Comparison of ENCODE assay signal across 19 cellular contexts in the genomic region with DNA sequence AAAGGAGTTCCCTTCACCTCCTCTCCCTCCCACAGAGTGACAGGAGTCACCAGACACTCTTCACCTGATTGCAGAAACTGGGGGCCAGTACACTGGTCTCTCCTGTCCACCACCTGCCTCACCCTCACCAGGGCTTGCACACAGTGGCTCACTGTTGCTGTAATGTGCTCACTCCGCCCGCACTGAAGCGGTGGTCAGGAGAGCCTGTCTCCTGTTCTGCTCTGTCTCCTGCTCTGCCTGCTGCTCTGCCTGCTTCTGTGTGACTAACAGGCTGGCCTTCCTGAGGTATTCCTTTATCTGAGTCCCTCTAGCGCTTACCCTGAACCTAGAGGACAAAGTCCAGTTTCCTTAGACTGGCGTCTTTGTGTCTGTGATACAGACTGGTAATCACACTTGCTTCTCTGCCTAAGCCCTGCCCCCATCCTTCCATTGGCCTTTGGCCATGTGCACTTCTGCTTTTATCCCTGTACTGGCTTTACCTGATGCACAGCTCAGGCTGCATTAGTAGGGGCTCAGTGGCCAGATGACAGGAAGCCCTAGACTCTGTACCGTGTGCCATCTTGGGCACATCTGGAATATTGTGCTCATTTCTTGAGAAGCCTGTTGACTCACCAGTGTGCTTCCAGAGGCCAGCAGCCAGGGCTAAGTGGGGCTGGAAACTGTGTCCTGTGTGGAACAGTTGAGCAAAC. TPM values are rescaled to one million over a fixed set of nuclear protein-coding genes. Genes with fewer than 3 reads are reported as not detected.
DNase-seq lines count a peak whose midpoint lies in the region; ATAC-seq, FAIRE-seq and TF ChIP-seq lines count a peak whose summit lies in the region.
"Had no signal": no experiment of that assay in that cellular context is flagged by ENCODE, and none has a peak within 500 bp of the region (broad histone marks: within the 10 kb centered on the region; RNA-seq: fewer than 3 reads in every experiment).

No MANE protein-coding gene starts in this region.

- peak; percentile 87 for FAIRE-seq in RCC 7860 (lab: Jason Lieb, UNC)
- FAIRE-seq: D721Med, TTC549 had no signal

- peak overlapping the region; percentile 52 for H3K4me2 ChIP-seq in hepatocyte

- TF ChIP-seq CTCF in hepatocyte (IDR thresholded peaks at IDR 0.05; ENCODE audit: poor library complexity) (no peak), lower leg skin (IDR thresholded peaks at IDR 0.05) (no peak)

- no peak for TF ChIP-seq POLR2A in lower leg skin (IDR thresholded peaks at IDR 0.05)

- H3K4me3 ChIP-seq in hepatocyte (no peak overlapping the region), lower leg skin (ENCODE audit: low read depth, poor library complexity, severe bottlenecking) (no peak overlapping the region)
- H3K4me3 ChIP-seq: spleen, suprapubic skin had no signal

- H3K4me1 Mint-ChIP-seq in activated naive CD4-positive, alpha-beta T cell treated with anti-CD3 and anti-CD28 coated beads for 36 hours (ENCODE audit: low read depth): no peaks in the 10 kb centered on the region
- no peaks in the 10 kb centered on the region for H3K4me1 Mint-ChIP-seq in stimulated activated effector memory CD8-positive, alpha-beta T cell treated with anti-CD3 and anti-CD28 coated beads, Interleukin-12 subunit alpha, Interleukin-12 subunit beta, amount 100 ng/mL, for 72 hours
- H3K4me1 Mint-ChIP-seq: activated CD8-positive, alpha-beta memory T cell treated with anti-CD3 and anti-CD28 coated beads, Interleukin-2, amount 10 ng/mL, durations not matched to agents 7 days and 5 days; memory B cell had no signal

- no peaks in the 10 kb centered on the region for H4K20me1 ChIP-seq in hepatocyte (ENCODE audit: insufficient read depth, poor library complexity, severe bottlenecking)

- H3K27ac ChIP-seq in hepatocyte: peak overlapping the region; percentile 91
- H3K27ac ChIP-seq: spleen, suprapubic skin had no signal

- H3K9me2 ChIP-seq in hepatocyte (replicated peaks; ENCODE audit: insufficient read depth): no peaks in the 10 kb centered on the region

- intact Hi-C loops in activated naive CD4-positive, alpha-beta T cell treated with anti-CD3 and anti-CD28 coated beads for 36 hours (cut with micrococcal nuclease): no loop called here
- intact Hi-C loops in lower leg skin (cut with DNase I; ENCODE audit: low total_unique reads): no loop called here

- H3K27me3 Mint-ChIP-seq in activated naive CD4-positive, alpha-beta T cell treated with anti-CD3 and anti-CD28 coated beads for 36 hours (ENCODE audit: low read depth): no peaks in the 10 kb centered on the region
- H3K27me3 Mint-ChIP-seq: activated CD8-positive, alpha-beta memory T cell treated with anti-CD3 and anti-CD28 coated beads, Interleukin-2, amount 10 ng/mL, durations not matched to agents 7 days and 5 days; memory B cell had no signal

- no peak overlapping the region for H2AFZ ChIP-seq in hepatocyte

- no peak for DNase-seq in activated naive CD4-positive, alpha-beta T cell treated with anti-CD3 and anti-CD28 coated beads for 36 hours
- no peak for DNase-seq in activated naive CD4-positive, alpha-beta T cell treated with anti-CD3 and anti-CD28 coated beads, Interleukin-2, amount 50 U/mL, for 16 hours
- DNase-seq in RCC 7860 (ENCODE audit: low spot score) (peak; percentile 96), hepatocyte (ENCODE audit: low spot score) (peak; percentile 89), lower leg skin (ENCODE audit: low spot score in 2 of 2) (no peak), UCSD-AML1 (lab: John Stamatoyannopoulos, UW; ENCODE audit: unreplicated experiment) (no peak), HCEC 1CT (no peak)
- no peak for DNase-seq in stimulated activated effector memory CD8-positive, alpha-beta T cell treated with anti-CD3 and anti-CD28 coated beads, Interleukin-12 subunit alpha, Interleukin-12 subunit beta, amount 100 ng/mL, for 72 hours (ENCODE audit: low spot score in 2 of 2)
- DNase-seq: activated CD8-positive, alpha-beta memory T cell treated with anti-CD3 and anti-CD28 coated beads, Interleukin-2, amount 10 ng/mL, durations not matched to agents 7 days and 5 days; cerebellar nuclear complex; GOT3; NCI-H1930; occipital lobe; SHP77; spleen had no signal

- peaks cover 47% of the 10 kb centered on the region for H3K36me3 Mint-ChIP-seq in activated naive CD4-positive, alpha-beta T cell treated with anti-CD3 and anti-CD28 coated beads for 36 hours (ENCODE audit: low read depth)
- peaks cover 100% of the 10 kb centered on the region for H3K36me3 Mint-ChIP-seq in stimulated activated effector memory CD8-positive, alpha-beta T cell treated with anti-CD3 and anti-CD28 coated beads, Interleukin-12 subunit alpha, Interleukin-12 subunit beta, amount 100 ng/mL, for 72 hours

- CTCF ChIA-PET in activated naive CD4-positive, alpha-beta T cell treated with anti-CD3 and anti-CD28 coated beads for 36 hours (lab: Charles Lee): no interaction called here

- H3K27me3 ChIP-seq in hepatocyte: no peaks in the 10 kb centered on the region
- H3K27me3 ChIP-seq: spleen, suprapubic skin had no signal

- H3K9me3 ChIP-seq in hepatocyte (ENCODE audit: low read depth): no peaks in the 10 kb centered on the region
- H3K9me3 ChIP-seq: spleen, suprapubic skin had no signal

- ATAC-seq in stimulated activated effector memory CD8-positive, alpha-beta T cell treated with anti-CD3 and anti-CD28 coated beads, Interleukin-12 subunit alpha, Interleukin-12 subunit beta, amount 100 ng/mL, for 72 hours: no peak
- ATAC-seq: activated CD8-positive, alpha-beta memory T cell treated with anti-CD3 and anti-CD28 coated beads, Interleukin-2, amount 10 ng/mL, durations not matched to agents 7 days and 5 days had no signal

- H3K27ac Mint-ChIP-seq in activated naive CD4-positive, alpha-beta T cell treated with anti-CD3 and anti-CD28 coated beads for 36 hours: peak overlapping the region; percentile 18
- H3K27ac Mint-ChIP-seq in stimulated activated effector memory CD8-positive, alpha-beta T cell treated with anti-CD3 and anti-CD28 coated beads, Interleukin-12 subunit alpha, Interleukin-12 subunit beta, amount 100 ng/mL, for 72 hours: peak overlapping the region; percentile 55
- H3K27ac Mint-ChIP-seq: activated CD8-positive, alpha-beta memory T cell treated with anti-CD3 and anti-CD28 coated beads, Interleukin-2, amount 10 ng/mL, durations not matched to agents 7 days and 5 days; memory B cell had no signal

- 51% methylated on average over 6 of the region's 6 CpGs for WGBS in hepatocyte (ENCODE audit: low lambda C conversion rate, missing lambda C conversion rate)
- 94 to 95% methylated on average over 6 of the region's 6 CpGs for WGBS in lower leg skin, 2 donors

- H3K4me1 ChIP-seq in hepatocyte (ENCODE audit: insufficient read depth): peaks cover 28% of the 10 kb centered on the region
- H3K4me1 ChIP-seq: spleen, suprapubic skin had no signal

- no peaks in the 10 kb centered on the region for H3K79me2 ChIP-seq in hepatocyte

- no peaks in the 10 kb centered on the region for H3K36me3 ChIP-seq in hepatocyte (replicated peaks; ENCODE audit: insufficient read depth, low read depth)

- no peaks in the 10 kb centered on the region for H3K9me3 Mint-ChIP-seq in activated naive CD4-positive, alpha-beta T cell treated with anti-CD3 and anti-CD28 coated beads for 36 hours
- H3K9me3 Mint-ChIP-seq in stimulated activated effector memory CD8-positive, alpha-beta T cell treated with anti-CD3 and anti-CD28 coated beads, Interleukin-12 subunit alpha, Interleukin-12 subunit beta, amount 100 ng/mL, for 72 hours: no peaks in the 10 kb centered on the region
- H3K9me3 Mint-ChIP-seq: memory B cell had no signal

- no peak overlapping the region for H3K4me3 Mint-ChIP-seq in activated naive CD4-positive, alpha-beta T cell treated with anti-CD3 and anti-CD28 coated beads for 36 hours
- H3K4me3 Mint-ChIP-seq in stimulated activated effector memory CD8-positive, alpha-beta T cell treated with anti-CD3 and anti-CD28 coated beads, Interleukin-12 subunit alpha, Interleukin-12 subunit beta, amount 100 ng/mL, for 72 hours: no peak overlapping the region
- H3K4me3 Mint-ChIP-seq: activated CD8-positive, alpha-beta memory T cell treated with anti-CD3 and anti-CD28 coated beads, Interleukin-2, amount 10 ng/mL, durations not matched to agents 7 days and 5 days; memory B cell had no signal

RNA-seq across cellular contexts. Expression of a gene that starts 13.3 kb away (rescaled TPM):
- 1 to 10 TPM; 2.1 to 3.1 TPM for total RNA-seq in activated naive CD4-positive, alpha-beta T cell treated with anti-CD3 and anti-CD28 coated beads for 36 hours
- 3.9 and 4.4 TPM in 2 replicates for total RNA-seq in hepatocyte
- polyA plus RNA-seq in hepatocyte: 1.1 and 1.8 TPM in 2 replicates
- 1 to 10 TPM in 3 of 4 donors, not detected in 1; 1.0 to 3.7 (median 3.3) TPM for total RNA-seq in lower leg skin

RNA-seq across cellular contexts. Expression of a gene that starts 19.3 kb away (rescaled TPM):
- 10 to 100 TPM; 10.2 to 12.3 TPM for total RNA-seq in activated naive CD4-positive, alpha-beta T cell treated with anti-CD3 and anti-CD28 coated beads for 36 hours
- total RNA-seq in hepatocyte (160 and 184 TPM in 2 replicates), lower leg skin (100 to 1,000 TPM in 2 of 4 donors, 10 to 100 TPM in 2; 76.6 to 138 (median 103) TPM)
- 180 and 185 TPM in 2 replicates for polyA plus RNA-seq in hepatocyte

RNA-seq across cellular contexts. Expression of a gene that starts 21.4 kb away (rescaled TPM):
- 1,000 to 10,000 TPM; 2,756 to 2,921 TPM for total RNA-seq in activated naive CD4-positive, alpha-beta T cell treated with anti-CD3 and anti-CD28 coated beads for 36 hours
- total RNA-seq in hepatocyte: 501 and 614 TPM in 2 replicates
- polyA plus RNA-seq in hepatocyte: 1,050 and 1,115 TPM in 2 replicates
- 100 to 1,000 TPM; 538 to 966 (median 735) TPM for total RNA-seq in lower leg skin

RNA-seq across cellular contexts. Expression of a gene that starts 27.6 kb away (rescaled TPM):
- 1 to 10 TPM; 4.0 to 4.6 TPM for total RNA-seq in activated naive CD4-positive, alpha-beta T cell treated with anti-CD3 and anti-CD28 coated beads for 36 hours
- 12.5 and 14.6 TPM in 2 replicates for total RNA-seq in hepatocyte
- polyA plus RNA-seq in hepatocyte: 23.4 and 26.6 TPM in 2 replicates
- total RNA-seq in lower leg skin: 10 to 100 TPM in 3 of 4 donors, 1 to 10 TPM in 1; 9.4 to 33.6 (median 23.5) TPM
- total RNA-seq: occipital lobe had no signal

RNA-seq across cellular contexts. Expression of a gene that starts 30.2 kb away (rescaled TPM):
- 1 to 10 TPM; 3.1 to 3.2 TPM for total RNA-seq in activated naive CD4-positive, alpha-beta T cell treated with anti-CD3 and anti-CD28 coated beads for 36 hours
- 3.3 and 5.5 TPM in 2 replicates for total RNA-seq in hepatocyte
- 8.1 and 9.7 TPM in 2 replicates for polyA plus RNA-seq in hepatocyte
- total RNA-seq in lower leg skin: 1 to 10 TPM; 2.1 to 9.5 (median 4.4) TPM

Comparison
In these comparisons a context has a peak if more than half of its experiments do, and no peak if none do; other contexts are left out.
1. DNase-seq: peak in RCC 7860 (single experiment) and hepatocyte (single experiment); none in activated naive CD4-positive, alpha-beta T cell treated with anti-CD3 and anti-CD28 coated beads for 36 hours (single experiment), activated naive CD4-positive, alpha-beta T cell treated with anti-CD3 and anti-CD28 coated beads, Interleukin-2, amount 50 U/mL, for 16 hours (single experiment), stimulated activated effector memory CD8-positive, alpha-beta T cell treated with anti-CD3 and anti-CD28 coated beads, Interleukin-12 subunit alpha, Interleukin-12 subunit beta, amount 100 ng/mL, for 72 hours (0 of 2), lower leg skin (0 of 2), UCSD-AML1 (single experiment) and HCEC 1CT (single experiment).
2. RNA of a gene that starts 19.3 kb away (total RNA-seq): 160 to 184 TPM in hepatocyte and 76.6 to 138 TPM in lower leg skin; 10.2 to 12.3 TPM in activated naive CD4-positive, alpha-beta T cell treated with anti-CD3 and anti-CD28 coated beads for 36 hours; every median in the first group is over 4 times any median in the second.